ENCODE assay signal across 9 cellular contexts in the genomic region with DNA sequence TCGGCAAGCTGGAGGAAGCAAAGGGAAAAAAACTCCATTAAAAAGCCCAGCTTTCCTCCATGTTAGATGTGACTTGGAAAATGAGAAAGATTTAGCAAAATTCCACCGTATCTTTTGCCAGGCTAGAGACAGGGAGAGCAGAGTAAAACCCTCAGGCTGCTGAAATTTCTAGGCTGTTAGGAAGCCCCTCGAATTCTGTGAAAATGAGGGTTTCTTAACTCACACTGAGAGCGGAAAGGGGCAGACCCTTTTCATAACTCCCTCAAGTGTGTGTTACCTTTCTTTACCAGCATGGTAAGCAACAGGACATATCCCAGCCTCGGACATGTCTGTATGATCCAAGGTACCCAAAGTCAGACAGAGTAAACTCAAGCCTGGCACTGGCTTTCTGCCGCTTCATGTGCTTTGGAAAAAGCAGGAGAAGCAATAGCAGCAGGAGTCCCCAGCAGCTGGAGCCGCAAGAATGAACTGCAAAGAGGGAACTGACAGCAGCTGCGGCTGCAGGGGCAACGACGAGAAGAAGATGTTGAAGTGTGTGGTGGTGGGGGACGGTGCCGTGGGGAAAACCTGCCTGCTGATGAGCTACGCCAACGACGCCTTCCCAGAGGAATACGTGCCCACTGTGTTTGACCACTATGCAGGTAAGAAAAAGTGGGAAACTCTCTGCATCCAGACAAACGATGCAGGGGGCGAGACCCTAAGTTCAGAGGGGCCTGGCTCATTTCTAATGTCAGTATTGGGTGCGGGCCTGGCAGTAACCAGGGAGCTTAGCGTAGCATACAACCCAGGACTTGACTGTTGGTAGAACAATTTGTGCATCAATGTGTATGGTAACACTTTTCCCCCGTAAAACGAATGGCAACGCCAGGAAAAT. TPM values are rescaled to one million over a fixed set of nuclear protein-coding genes. Genes with fewer than 3 reads are reported as not detected.
DNase-seq lines count a peak whose midpoint lies in the region; ATAC-seq, FAIRE-seq and TF ChIP-seq lines count a peak whose summit lies in the region.
"Had no signal": no experiment of that assay in that cellular context is flagged by ENCODE, and none has a peak within 500 bp of the region (broad histone marks: within the 10 kb centered on the region; RNA-seq: fewer than 3 reads in every experiment).

A gene (plus strand): TSS at position 37 of the 874 bp plus-strand sequence. CDS start 427 bp downstream, at position 464.

- H3K27me3 Mint-ChIP-seq in activated naive CD4-positive, alpha-beta T cell treated with anti-CD3 and anti-CD28 coated beads for 36 hours (ENCODE audit: low read depth) = peaks cover 3% of the 10 kb centered on the region

- ATAC-seq in HG03442 (IDR thresholded peaks at IDR 0.05; ENCODE audit: unreplicated experiment) = no peak
- ATAC-seq: activated CD8-positive, alpha-beta T cell treated with anti-CD3 and anti-CD28 coated beads, Interleukin-2, amount 10 ng/mL, durations not matched to agents 7 days and 5 days had no signal

- FAIRE-seq in small intestine (lab: Jason Lieb, UNC) = no peak

- H3K4me1 Mint-ChIP-seq in activated naive CD4-positive, alpha-beta T cell treated with anti-CD3 and anti-CD28 coated beads for 36 hours (ENCODE audit: low read depth) = no peaks in the 10 kb centered on the region

- no peaks in the 10 kb centered on the region for H3K9me3 Mint-ChIP-seq in activated naive CD4-positive, alpha-beta T cell treated with anti-CD3 and anti-CD28 coated beads for 36 hours

- TF ChIP-seq CTCF in HL-60 (IDR thresholded peaks at IDR 0.05; ENCODE audit: insufficient read depth, low read length) = no peak
- no peak for TF ChIP-seq CTCF in astrocyte of the cerebellum (IDR thresholded peaks at IDR 0.05; ENCODE audit: low read depth, low read length, missing control alignments)

- intact Hi-C loops in activated naive CD4-positive, alpha-beta T cell treated with anti-CD3 and anti-CD28 coated beads for 36 hours (cut with micrococcal nuclease) = no loop called here

- no peak within 1 kb of the TSS for H3K4me3 Mint-ChIP-seq in activated naive CD4-positive, alpha-beta T cell treated with anti-CD3 and anti-CD28 coated beads for 36 hours
- H3K4me3 Mint-ChIP-seq: activated CD8-positive, alpha-beta T cell treated with anti-CD3 and anti-CD28 coated beads, Interleukin-2, amount 10 ng/mL, durations not matched to agents 7 days and 5 days had no signal

- H3K27me3 ChIP-seq in HL-60 (ENCODE audit: insufficient read depth, poor library complexity, severe bottlenecking) = no peaks in the 10 kb centered on the region
- no peaks in the 10 kb centered on the region for H3K27me3 ChIP-seq in iPS-18a (ENCODE audit: control insufficient read depth, insufficient read depth, low read length)
- H3K27me3 ChIP-seq in small intestine (ENCODE audit: control insufficient read depth in 2 of 2, insufficient read depth in 2 of 2, low read length in 2 of 2) = no peaks in the 10 kb centered on the region

- H3K27ac Mint-ChIP-seq in activated naive CD4-positive, alpha-beta T cell treated with anti-CD3 and anti-CD28 coated beads for 36 hours = no peak within 1 kb of the TSS
- H3K27ac Mint-ChIP-seq: activated CD8-positive, alpha-beta T cell treated with anti-CD3 and anti-CD28 coated beads, Interleukin-2, amount 10 ng/mL, durations not matched to agents 7 days and 5 days had no signal

- no peaks in the 10 kb centered on the region for H3K36me3 Mint-ChIP-seq in activated naive CD4-positive, alpha-beta T cell treated with anti-CD3 and anti-CD28 coated beads for 36 hours (ENCODE audit: low read depth)

- no peak within 1 kb of the TSS for H3K27ac ChIP-seq in HL-60 (replicated peaks)
- no peak within 1 kb of the TSS for H3K27ac ChIP-seq in iPS-18a (ENCODE audit: low read length)
- peak within 1 kb of the TSS; percentile 55 to 90 for H3K27ac ChIP-seq in small intestine (ENCODE audit: low read depth in 1 of 2, low read length in 1 of 2)

- H3K9me3 ChIP-seq in iPS-18a (ENCODE audit: control insufficient read depth, low read depth, low read length) (no peaks in the 10 kb centered on the region), small intestine (ENCODE audit: control insufficient read depth, low read depth) (no peaks in the 10 kb centered on the region)

- H3K36me3 ChIP-seq in iPS-18a (ENCODE audit: control insufficient read depth, low read depth, low read length) (no peaks in the 10 kb centered on the region), small intestine (ENCODE audit: control insufficient read depth in 2 of 2, insufficient read depth in 2 of 2, low read length in 2 of 2) (no peaks in the 10 kb centered on the region)

- H3K9ac ChIP-seq in iPS-18a (ENCODE audit: low read length) = no peak within 1 kb of the TSS

- DNase-seq in HL-60 (ENCODE audit: low read depth in 1 of 2, low spot score in 1 of 2) (no peak), astrocyte of the cerebellum (ENCODE audit: low read depth) (no peak), small intestine (no peak), HuH-7 (ENCODE audit: low spot score) (no peak)
- no peak for DNase-seq in stimulated activated naive CD4-positive, alpha-beta T cell (lab: John Stamatoyannopoulos, UW)
- DNase-seq in activated naive CD4-positive, alpha-beta T cell treated with anti-CD3 and anti-CD28 coated beads for 36 hours = no peak
- DNase-seq: activated CD8-positive, alpha-beta T cell treated with anti-CD3 and anti-CD28 coated beads, Interleukin-2, amount 10 ng/mL, durations not matched to agents 7 days and 5 days had no signal

- 26 to 67% (median 56%) methylated on average over 23 of the region's 23 CpGs for WGBS in small intestine, 3 donors

- CTCF ChIA-PET in activated naive CD4-positive, alpha-beta T cell treated with anti-CD3 and anti-CD28 coated beads for 36 hours (lab: Charles Lee) = no interaction called here

- in situ Hi-C loops in astrocyte of the cerebellum (cut with HindIII; ENCODE audit: low sequenced_read_pairs) = no loop called here

- H3K4me3 ChIP-seq in HL-60 (replicated peaks; ENCODE audit: insufficient read depth, low read length) (peak within 1 kb of the TSS; percentile 1; the same call in 1 of the 2 replicates), astrocyte of the cerebellum (ENCODE audit: low read depth, low read length) (peak within 1 kb of the TSS; percentile 57), iPS-18a (ENCODE audit: low read length) (peak within 1 kb of the TSS; percentile 37), small intestine (ENCODE audit: low read depth in 1 of 2, low read length in 2 of 2) (peak within 1 kb of the TSS in 1 of 2 donors; percentile 23)

- peaks cover 18% of the 10 kb centered on the region for H3K4me1 ChIP-seq in iPS-18a (ENCODE audit: control insufficient read depth, low read depth, low read length)
- no peaks in the 10 kb centered on the region for H3K4me1 ChIP-seq in small intestine (ENCODE audit: control insufficient read depth in 2 of 2, insufficient read depth in 1 of 2, low read depth in 1 of 2, low read length in 1 of 2)

RNA-seq across cellular contexts. Expression of the gene that starts here (rescaled TPM):
- 10 to 100 TPM in 1 of 3 donors, 1 to 10 TPM in 1, under 1 TPM in 1; 0.45 to 11.1 (median 4.3) TPM for polyA plus RNA-seq in small intestine
- not detected for total RNA-seq in activated naive CD4-positive, alpha-beta T cell treated with anti-CD3 and anti-CD28 coated beads for 36 hours
- total RNA-seq: activated CD8-positive, alpha-beta T cell treated with anti-CD3 and anti-CD28 coated beads, Interleukin-2, amount 10 ng/mL, durations not matched to agents 7 days and 5 days had no signal

Comparison
In these comparisons a context has a peak if more than half of its experiments do, and no peak if none do; other contexts are left out.
1. H3K27ac ChIP-seq: peak in small intestine (2 of 2); none in HL-60 (single experiment) and iPS-18a (single experiment).